In the genomic region with DNA sequence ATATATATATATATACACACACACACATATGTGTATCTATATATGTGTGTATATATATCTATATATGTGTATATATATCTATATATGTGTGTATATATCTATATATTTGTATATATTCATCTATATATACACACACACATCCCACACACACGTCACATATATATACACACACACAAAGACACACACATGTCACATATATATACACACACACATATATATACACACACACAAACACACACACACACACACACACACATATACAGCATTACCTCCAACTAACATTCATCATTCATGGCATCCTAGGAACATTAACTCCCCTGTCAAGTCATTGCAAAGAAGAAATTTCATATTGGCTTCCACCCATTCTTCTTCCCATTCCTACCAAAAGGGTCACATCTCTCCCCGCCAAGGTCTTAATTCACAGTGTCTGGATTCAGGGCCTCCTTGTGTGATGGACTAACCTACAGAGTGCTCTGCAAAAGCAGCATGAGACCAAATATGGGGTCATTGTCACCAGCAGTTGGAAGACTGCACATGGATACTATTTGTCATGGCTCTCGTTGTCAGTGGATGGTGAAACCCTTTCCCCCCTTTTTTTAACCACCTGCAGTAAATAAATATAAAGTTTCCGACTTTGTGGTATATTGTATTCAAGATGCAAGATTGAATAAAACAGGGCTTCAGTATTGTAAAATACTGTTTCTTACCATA, we compare ENCODE assay signal across 2 cellular contexts.
A peak's percentile ranks its signal among the peaks of the same experiment; 100 is the strongest.
TF ChIP-seq lines count a peak whose summit lies in the region.

No MANE protein-coding gene starts in this region.

TF ChIP-seq in HepG2, 621 proteins besides CTCF, POLR2A, EP300 and RAD21 (continues in another document):
- TF ChIP-seq, protein P1, sequence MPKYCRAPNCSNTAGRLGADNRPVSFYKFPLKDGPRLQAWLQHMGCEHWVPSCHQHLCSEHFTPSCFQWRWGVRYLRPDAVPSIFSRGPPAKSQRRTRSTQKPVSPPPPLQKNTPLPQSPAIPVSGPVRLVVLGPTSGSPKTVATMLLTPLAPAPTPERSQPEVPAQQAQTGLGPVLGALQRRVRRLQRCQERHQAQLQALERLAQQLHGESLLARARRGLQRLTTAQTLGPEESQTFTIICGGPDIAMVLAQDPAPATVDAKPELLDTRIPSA (CRISPR knock-in tag; IDR thresholded peaks at IDR 0.05; ENCODE audit: borderline replicate concordance): no peak
- TF ChIP-seq RXRB (CRISPR knock-in tag; IDR thresholded peaks at IDR 0.05; ENCODE audit: borderline replicate concordance) (no peak), ZNF713 (CRISPR knock-in tag; IDR thresholded peaks at IDR 0.05) (no peak), PLRG1 (conservative IDR thresholded peaks at IDR 0.05) (no peak), PPARG (CRISPR knock-in tag; conservative IDR thresholded peaks at IDR 0.05) (no peak), ZNF589 (CRISPR knock-in tag; conservative IDR thresholded peaks at IDR 0.05) (0 out of 2 replicates have a peak, but pooled peaks have one; percentile 41), KLF15 (CRISPR knock-in tag; IDR thresholded peaks at IDR 0.05; ENCODE audit: borderline replicate concordance) (no peak)
- TF ChIP-seq, protein P2, sequence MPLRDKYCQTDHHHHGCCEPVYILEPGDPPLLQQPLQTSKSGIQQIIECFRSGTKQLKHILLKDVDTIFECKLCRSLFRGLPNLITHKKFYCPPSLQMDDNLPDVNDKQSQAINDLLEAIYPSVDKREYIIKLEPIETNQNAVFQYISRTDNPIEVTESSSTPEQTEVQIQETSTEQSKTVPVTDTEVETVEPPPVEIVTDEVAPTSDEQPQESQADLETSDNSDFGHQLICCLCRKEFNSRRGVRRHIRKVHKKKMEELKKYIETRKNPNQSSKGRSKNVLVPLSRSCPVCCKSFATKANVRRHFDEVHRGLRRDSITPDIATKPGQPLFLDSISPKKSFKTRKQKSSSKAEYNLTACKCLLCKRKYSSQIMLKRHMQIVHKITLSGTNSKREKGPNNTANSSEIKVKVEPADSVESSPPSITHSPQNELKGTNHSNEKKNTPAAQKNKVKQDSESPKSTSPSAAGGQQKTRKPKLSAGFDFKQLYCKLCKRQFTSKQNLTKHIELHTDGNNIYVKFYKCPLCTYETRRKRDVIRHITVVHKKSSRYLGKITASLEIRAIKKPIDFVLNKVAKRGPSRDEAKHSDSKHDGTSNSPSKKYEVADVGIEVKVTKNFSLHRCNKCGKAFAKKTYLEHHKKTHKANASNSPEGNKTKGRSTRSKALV (CRISPR knock-in tag; IDR thresholded peaks at IDR 0.05): no peak
- TF ChIP-seq, protein P3, sequence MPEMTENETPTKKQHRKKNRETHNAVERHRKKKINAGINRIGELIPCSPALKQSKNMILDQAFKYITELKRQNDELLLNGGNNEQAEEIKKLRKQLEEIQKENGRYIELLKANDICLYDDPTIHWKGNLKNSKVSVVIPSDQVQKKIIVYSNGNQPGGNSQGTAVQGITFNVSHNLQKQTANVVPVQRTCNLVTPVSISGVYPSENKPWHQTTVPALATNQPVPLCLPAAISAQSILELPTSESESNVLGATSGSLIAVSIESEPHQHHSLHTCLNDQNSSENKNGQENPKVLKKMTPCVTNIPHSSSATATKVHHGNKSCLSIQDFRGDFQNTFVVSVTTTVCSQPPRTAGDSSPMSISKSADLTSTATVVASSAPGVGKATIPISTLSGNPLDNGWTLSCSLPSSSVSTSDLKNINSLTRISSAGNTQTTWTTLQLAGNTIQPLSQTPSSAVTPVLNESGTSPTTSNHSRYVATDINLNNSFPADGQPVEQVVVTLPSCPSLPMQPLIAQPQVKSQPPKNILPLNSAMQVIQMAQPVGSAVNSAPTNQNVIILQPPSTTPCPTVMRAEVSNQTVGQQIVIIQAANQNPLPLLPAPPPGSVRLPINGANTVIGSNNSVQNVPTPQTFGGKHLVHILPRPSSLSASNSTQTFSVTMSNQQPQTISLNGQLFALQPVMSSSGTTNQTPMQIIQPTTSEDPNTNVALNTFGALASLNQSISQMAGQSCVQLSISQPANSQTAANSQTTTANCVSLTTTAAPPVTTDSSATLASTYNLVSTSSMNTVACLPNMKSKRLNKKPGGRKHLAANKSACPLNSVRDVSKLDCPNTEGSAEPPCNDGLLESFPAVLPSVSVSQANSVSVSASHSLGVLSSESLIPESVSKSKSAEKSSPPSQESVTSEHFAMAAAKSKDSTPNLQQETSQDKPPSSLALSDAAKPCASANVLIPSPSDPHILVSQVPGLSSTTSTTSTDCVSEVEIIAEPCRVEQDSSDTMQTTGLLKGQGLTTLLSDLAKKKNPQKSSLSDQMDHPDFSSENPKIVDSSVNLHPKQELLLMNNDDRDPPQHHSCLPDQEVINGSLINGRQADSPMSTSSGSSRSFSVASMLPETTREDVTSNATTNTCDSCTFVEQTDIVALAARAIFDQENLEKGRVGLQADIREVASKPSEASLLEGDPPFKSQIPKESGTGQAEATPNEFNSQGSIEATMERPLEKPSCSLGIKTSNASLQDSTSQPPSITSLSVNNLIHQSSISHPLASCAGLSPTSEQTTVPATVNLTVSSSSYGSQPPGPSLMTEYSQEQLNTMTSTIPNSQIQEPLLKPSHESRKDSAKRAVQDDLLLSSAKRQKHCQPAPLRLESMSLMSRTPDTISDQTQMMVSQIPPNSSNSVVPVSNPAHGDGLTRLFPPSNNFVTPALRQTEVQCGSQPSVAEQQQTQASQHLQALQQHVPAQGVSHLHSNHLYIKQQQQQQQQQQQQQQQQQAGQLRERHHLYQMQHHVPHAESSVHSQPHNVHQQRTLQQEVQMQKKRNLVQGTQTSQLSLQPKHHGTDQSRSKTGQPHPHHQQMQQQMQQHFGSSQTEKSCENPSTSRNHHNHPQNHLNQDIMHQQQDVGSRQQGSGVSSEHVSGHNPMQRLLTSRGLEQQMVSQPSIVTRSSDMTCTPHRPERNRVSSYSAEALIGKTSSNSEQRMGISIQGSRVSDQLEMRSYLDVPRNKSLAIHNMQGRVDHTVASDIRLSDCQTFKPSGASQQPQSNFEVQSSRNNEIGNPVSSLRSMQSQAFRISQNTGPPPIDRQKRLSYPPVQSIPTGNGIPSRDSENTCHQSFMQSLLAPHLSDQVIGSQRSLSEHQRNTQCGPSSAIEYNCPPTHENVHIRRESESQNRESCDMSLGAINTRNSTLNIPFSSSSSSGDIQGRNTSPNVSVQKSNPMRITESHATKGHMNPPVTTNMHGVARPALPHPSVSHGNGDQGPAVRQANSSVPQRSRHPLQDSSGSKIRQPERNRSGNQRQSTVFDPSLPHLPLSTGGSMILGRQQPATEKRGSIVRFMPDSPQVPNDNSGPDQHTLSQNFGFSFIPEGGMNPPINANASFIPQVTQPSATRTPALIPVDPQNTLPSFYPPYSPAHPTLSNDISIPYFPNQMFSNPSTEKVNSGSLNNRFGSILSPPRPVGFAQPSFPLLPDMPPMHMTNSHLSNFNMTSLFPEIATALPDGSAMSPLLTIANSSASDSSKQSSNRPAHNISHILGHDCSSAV (CRISPR knock-in tag; IDR thresholded peaks at IDR 0.05; ENCODE audit: borderline replicate concordance): no peak
- TF ChIP-seq, protein P4, sequence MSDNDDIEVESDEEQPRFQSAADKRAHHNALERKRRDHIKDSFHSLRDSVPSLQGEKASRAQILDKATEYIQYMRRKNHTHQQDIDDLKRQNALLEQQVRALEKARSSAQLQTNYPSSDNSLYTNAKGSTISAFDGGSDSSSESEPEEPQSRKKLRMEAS (IDR thresholded peaks at IDR 0.05): peak; percentile 65; the same call in 1 of the 2 replicates
- TF ChIP-seq, protein P5, sequence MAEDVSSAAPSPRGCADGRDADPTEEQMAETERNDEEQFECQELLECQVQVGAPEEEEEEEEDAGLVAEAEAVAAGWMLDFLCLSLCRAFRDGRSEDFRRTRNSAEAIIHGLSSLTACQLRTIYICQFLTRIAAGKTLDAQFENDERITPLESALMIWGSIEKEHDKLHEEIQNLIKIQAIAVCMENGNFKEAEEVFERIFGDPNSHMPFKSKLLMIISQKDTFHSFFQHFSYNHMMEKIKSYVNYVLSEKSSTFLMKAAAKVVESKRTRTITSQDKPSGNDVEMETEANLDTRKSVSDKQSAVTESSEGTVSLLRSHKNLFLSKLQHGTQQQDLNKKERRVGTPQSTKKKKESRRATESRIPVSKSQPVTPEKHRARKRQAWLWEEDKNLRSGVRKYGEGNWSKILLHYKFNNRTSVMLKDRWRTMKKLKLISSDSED (CRISPR knock-in tag; IDR thresholded peaks at IDR 0.05): no peak

TF ChIP-seq in WTC11, 78 proteins besides CTCF, POLR2A, EP300 and RAD21 (continued from another document):
- no peak for TF ChIP-seq NFYB (CRISPR knock-in tag; conservative IDR thresholded peaks at IDR 0.05; ENCODE audit: low read depth)
- TF ChIP-seq, protein P6, sequence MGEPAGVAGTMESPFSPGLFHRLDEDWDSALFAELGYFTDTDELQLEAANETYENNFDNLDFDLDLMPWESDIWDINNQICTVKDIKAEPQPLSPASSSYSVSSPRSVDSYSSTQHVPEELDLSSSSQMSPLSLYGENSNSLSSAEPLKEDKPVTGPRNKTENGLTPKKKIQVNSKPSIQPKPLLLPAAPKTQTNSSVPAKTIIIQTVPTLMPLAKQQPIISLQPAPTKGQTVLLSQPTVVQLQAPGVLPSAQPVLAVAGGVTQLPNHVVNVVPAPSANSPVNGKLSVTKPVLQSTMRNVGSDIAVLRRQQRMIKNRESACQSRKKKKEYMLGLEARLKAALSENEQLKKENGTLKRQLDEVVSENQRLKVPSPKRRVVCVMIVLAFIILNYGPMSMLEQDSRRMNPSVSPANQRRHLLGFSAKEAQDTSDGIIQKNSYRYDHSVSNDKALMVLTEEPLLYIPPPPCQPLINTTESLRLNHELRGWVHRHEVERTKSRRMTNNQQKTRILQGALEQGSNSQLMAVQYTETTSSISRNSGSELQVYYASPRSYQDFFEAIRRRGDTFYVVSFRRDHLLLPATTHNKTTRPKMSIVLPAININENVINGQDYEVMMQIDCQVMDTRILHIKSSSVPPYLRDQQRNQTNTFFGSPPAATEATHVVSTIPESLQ (CRISPR knock-in tag; IDR thresholded peaks at IDR 0.05): no peak
- TF ChIP-seq ELF4 (CRISPR knock-in tag; IDR thresholded peaks at IDR 0.05; ENCODE audit: low read depth): no peak
- no peak for TF ChIP-seq GRHL2 (CRISPR knock-in tag; IDR thresholded peaks at IDR 0.05; ENCODE audit: insufficient replicate concordance, severe bottlenecking)
- TF ChIP-seq, protein P7, sequence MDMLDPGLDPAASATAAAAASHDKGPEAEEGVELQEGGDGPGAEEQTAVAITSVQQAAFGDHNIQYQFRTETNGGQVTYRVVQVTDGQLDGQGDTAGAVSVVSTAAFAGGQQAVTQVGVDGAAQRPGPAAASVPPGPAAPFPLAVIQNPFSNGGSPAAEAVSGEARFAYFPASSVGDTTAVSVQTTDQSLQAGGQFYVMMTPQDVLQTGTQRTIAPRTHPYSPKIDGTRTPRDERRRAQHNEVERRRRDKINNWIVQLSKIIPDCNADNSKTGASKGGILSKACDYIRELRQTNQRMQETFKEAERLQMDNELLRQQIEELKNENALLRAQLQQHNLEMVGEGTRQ (CRISPR knock-in tag; IDR thresholded peaks at IDR 0.05): no peak
- no peak for TF ChIP-seq TP53 (CRISPR knock-in tag; IDR thresholded peaks at IDR 0.05)
- no peak for TF ChIP-seq JUN (CRISPR knock-in tag; IDR thresholded peaks at IDR 0.05)
- no peak for TF ChIP-seq ZNF121 (CRISPR knock-in tag; IDR thresholded peaks at IDR 0.05)
- TF ChIP-seq OVOL2 (CRISPR knock-in tag; IDR thresholded peaks at IDR 0.05; ENCODE audit: borderline replicate concordance): no peak
- TF ChIP-seq, protein P8, sequence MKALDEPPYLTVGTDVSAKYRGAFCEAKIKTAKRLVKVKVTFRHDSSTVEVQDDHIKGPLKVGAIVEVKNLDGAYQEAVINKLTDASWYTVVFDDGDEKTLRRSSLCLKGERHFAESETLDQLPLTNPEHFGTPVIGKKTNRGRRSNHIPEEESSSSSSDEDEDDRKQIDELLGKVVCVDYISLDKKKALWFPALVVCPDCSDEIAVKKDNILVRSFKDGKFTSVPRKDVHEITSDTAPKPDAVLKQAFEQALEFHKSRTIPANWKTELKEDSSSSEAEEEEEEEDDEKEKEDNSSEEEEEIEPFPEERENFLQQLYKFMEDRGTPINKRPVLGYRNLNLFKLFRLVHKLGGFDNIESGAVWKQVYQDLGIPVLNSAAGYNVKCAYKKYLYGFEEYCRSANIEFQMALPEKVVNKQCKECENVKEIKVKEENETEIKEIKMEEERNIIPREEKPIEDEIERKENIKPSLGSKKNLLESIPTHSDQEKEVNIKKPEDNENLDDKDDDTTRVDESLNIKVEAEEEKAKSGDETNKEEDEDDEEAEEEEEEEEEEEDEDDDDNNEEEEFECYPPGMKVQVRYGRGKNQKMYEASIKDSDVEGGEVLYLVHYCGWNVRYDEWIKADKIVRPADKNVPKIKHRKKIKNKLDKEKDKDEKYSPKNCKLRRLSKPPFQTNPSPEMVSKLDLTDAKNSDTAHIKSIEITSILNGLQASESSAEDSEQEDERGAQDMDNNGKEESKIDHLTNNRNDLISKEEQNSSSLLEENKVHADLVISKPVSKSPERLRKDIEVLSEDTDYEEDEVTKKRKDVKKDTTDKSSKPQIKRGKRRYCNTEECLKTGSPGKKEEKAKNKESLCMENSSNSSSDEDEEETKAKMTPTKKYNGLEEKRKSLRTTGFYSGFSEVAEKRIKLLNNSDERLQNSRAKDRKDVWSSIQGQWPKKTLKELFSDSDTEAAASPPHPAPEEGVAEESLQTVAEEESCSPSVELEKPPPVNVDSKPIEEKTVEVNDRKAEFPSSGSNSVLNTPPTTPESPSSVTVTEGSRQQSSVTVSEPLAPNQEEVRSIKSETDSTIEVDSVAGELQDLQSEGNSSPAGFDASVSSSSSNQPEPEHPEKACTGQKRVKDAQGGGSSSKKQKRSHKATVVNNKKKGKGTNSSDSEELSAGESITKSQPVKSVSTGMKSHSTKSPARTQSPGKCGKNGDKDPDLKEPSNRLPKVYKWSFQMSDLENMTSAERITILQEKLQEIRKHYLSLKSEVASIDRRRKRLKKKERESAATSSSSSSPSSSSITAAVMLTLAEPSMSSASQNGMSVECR (CRISPR knock-in tag; IDR thresholded peaks at IDR 0.05; ENCODE audit: borderline replicate concordance): no peak
- no peak for TF ChIP-seq SP1 (CRISPR knock-in tag; conservative IDR thresholded peaks at IDR 0.05)
- TF ChIP-seq, protein P9, sequence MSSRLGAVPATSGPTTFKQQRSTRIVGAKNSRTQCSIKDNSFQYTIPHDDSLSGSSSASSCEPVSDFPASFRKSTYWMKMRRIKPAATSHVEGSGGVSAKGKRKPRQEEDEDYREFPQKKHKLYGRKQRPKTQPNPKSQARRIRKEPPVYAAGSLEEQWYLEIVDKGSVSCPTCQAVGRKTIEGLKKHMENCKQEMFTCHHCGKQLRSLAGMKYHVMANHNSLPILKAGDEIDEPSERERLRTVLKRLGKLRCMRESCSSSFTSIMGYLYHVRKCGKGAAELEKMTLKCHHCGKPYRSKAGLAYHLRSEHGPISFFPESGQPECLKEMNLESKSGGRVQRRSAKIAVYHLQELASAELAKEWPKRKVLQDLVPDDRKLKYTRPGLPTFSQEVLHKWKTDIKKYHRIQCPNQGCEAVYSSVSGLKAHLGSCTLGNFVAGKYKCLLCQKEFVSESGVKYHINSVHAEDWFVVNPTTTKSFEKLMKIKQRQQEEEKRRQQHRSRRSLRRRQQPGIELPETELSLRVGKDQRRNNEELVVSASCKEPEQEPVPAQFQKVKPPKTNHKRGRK (CRISPR knock-in tag; IDR thresholded peaks at IDR 0.05; ENCODE audit: borderline replicate concordance): no peak
- TF ChIP-seq, protein P4 (CRISPR knock-in tag; IDR thresholded peaks at IDR 0.05): no peak
